Comparison of ENCODE assay signal across 9 cellular contexts in the genomic region with DNA sequence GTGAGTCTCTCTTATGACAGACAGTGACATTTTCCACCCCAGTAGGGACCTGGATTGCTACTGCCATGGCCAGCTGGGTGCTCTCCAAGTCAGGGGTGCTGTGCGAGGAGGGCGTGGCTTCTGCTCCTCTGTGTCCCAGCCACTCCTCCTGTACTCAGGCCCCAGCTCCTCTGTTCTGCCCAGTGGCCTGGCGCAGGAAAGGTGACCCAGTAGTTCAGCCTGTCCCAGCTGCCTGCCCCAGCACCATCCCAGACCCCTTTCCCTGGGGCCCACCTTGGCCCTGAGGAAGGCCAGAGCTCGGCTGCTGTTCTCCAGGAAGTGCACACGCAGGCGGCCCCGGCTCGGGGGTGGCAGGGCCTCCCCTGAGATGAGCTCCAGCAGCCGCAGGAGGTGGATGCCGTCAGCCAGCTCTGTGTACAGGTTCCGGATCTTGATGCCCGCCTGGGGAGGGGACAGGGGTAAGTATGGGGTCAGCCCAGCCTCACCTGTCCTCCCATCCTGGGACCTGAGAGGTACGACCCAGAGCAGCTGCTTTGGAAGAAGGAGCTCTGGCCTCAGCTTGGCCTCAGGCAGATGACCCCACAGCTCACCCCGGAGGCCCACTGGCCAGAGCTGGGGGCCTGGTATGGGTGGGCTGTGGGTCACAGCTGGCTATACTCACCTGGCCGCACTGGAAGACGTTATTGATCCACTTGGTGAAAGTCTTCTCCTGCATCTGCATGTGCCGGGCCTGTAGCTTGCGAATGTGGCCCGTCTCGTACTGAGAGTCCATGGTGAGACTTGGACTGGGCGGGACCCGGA. TPM values are rescaled to one million over a fixed set of nuclear protein-coding genes. Genes with fewer than 3 reads are reported as not detected.
A peak's percentile ranks its signal among the peaks of the same experiment; 100 is the strongest.
DNase-seq lines count a peak whose midpoint lies in the region; ATAC-seq and TF ChIP-seq lines count a peak whose summit lies in the region.
"Had no signal": no experiment of that assay in that cellular context is flagged by ENCODE, and none has a peak within 500 bp of the region (broad histone marks: within the 10 kb centered on the region; RNA-seq: fewer than 3 reads in every experiment).

No MANE protein-coding gene starts in this region.

- no peaks in the 10 kb centered on the region for H3K79me2 ChIP-seq in osteoblast (ENCODE audit: insufficient read depth, low read length)

- no peaks in the 10 kb centered on the region for H4K20me1 ChIP-seq in osteoblast (ENCODE audit: insufficient read depth, low read length)

- DNase-seq in Peyer's patch (peak in 2 of 3 donors; percentile 71 to 73), cerebellar nuclear complex (lab: John Stamatoyannopoulos, UW) (peak; percentile 69 to 97), osteoblast (ENCODE audit: insufficient read length, low spot score, missing footprints) (peak; percentile 67), DMS153 treated with DMSO at 0.1 percent for 48 hours (lab: John Stamatoyannopoulos, UW; ENCODE audit: unreplicated experiment) (no peak), posterior vena cava (ENCODE audit: low spot score) (no peak)

- H3K9me3 ChIP-seq in Peyer's patch (no peaks in the 10 kb centered on the region), osteoblast (ENCODE audit: low read depth, low read length) (no peaks in the 10 kb centered on the region)

- intact Hi-C loops in posterior vena cava (cut with DNase I): loop anchor here in 1 of 2 donors (10.0 kb wide), 1 partner anchor 1188 kb away; no protein-coding TSS in a partner anchor

- no peak for TF ChIP-seq POLR2A in Peyer's patch (IDR thresholded peaks at IDR 0.05)

- no peak overlapping the region for H3K4me2 ChIP-seq in osteoblast (ENCODE audit: insufficient read depth, low read length)

- no peaks in the 10 kb centered on the region for H3K27me3 ChIP-seq in Peyer's patch
- H3K27me3 ChIP-seq in osteoblast (ENCODE audit: insufficient read depth, low read length): no peaks in the 10 kb centered on the region

- H3K27ac ChIP-seq in Peyer's patch (peak overlapping the region in 2 of 4 donors; percentile 17 to 25), osteoblast (ENCODE audit: low read depth, low read length) (no peak overlapping the region)
- H3K27ac ChIP-seq: SK-N-MC had no signal

- H2AFZ ChIP-seq in osteoblast (ENCODE audit: low read length): no peak overlapping the region

- no peak overlapping the region for H3K4me3 ChIP-seq in Peyer's patch
- no peak overlapping the region for H3K4me3 ChIP-seq in osteoblast (ENCODE audit: insufficient read depth, low read length)
- H3K4me3 ChIP-seq: SK-N-MC had no signal

- TF ChIP-seq CTCF in Peyer's patch (IDR thresholded peaks at IDR 0.05) (no peak), osteoblast (IDR thresholded peaks at IDR 0.05; ENCODE audit: extremely low read depth, low read depth, low read length) (no peak)

- ATAC-seq in GM18909 (IDR thresholded peaks at IDR 0.05; ENCODE audit: poor library complexity, unreplicated experiment): peak; percentile 43
- no peak for ATAC-seq in HG02938 (IDR thresholded peaks at IDR 0.05; ENCODE audit: unreplicated experiment)
- no peak for ATAC-seq in HG02798 (IDR thresholded peaks at IDR 0.05; ENCODE audit: poor library complexity, unreplicated experiment)

- H3K4me1 ChIP-seq in Peyer's patch (peaks cover 0 to 24% (median 13%) of the 10 kb centered on the region in 4 donors), osteoblast (ENCODE audit: insufficient read depth, low read length) (peaks cover 13% of the 10 kb centered on the region)

- H3K36me3 ChIP-seq in Peyer's patch: no peaks in the 10 kb centered on the region
- H3K36me3 ChIP-seq in osteoblast (ENCODE audit: insufficient read depth, low read length): no peaks in the 10 kb centered on the region

RNA-seq across cellular contexts. Expression of gene SPTBN5, which starts 1.0 kb away (rescaled TPM):
- total RNA-seq in Peyer's patch (1 to 10 TPM in 2 of 4 donors, under 1 TPM in 1, not detected in 1; 0.27 to 4.1 (median 1.8) TPM), osteoblast (under 0.01 and 0.36 TPM in 2 replicates), posterior vena cava (1 to 10 TPM in 1 of 2 donors, under 1 TPM in 1; 0.71 to 1.3 TPM)

RNA-seq across cellular contexts. Expression of gene PLA2G4B, which starts 54.2 kb away (rescaled TPM):
- 10 to 100 TPM in 3 of 4 donors, 1 to 10 TPM in 1; 7.2 to 15.3 (median 13.3) TPM for total RNA-seq in Peyer's patch
- total RNA-seq in osteoblast: 0.72 and 1.2 TPM in 2 replicates
- 1 to 10 TPM; 1.5 to 4.0 TPM for total RNA-seq in posterior vena cava

Comparison
In these comparisons a context has a peak if more than half of its experiments do, and no peak if none do; other contexts are left out.
1. DNase-seq: peak in Peyer's patch (2 of 3), cerebellar nuclear complex (2 of 2) and osteoblast (single experiment); none in DMS153 treated with DMSO at 0.1 percent for 48 hours (single experiment) and posterior vena cava (single experiment).